8 cellular contexts compared by ENCODE assay signal in the genomic region with DNA sequence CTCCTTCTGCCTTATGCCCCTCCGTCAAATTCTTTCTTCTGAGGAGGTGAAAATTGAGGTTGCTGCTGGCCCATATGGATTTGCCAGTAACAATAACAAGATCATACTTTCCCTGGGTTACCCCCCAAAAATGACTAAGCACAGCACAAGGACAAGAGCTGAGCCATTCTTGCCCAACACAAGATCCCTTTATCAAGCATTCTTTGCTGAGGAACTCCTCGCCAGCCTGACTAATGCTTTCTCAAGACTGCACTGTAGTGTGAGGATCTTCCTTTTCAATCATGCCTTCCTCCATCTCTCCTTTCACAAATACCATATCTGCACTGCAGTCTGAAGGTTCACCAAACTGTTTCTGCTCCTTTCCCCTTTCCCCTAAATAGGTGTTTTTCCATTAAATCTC.
A peak's percentile ranks its signal among the peaks of the same experiment; 100 is the strongest.
DNase-seq lines count a peak whose midpoint lies in the region; ATAC-seq, FAIRE-seq and TF ChIP-seq lines count a peak whose summit lies in the region.
"Not testable (repeated sequence)": the region's sequence is repeated elsewhere in the genome, so short reads cannot be mapped to it uniquely, and the experiment has no call there.

No MANE protein-coding gene starts in this region.

- H3K9me1 ChIP-seq in K562 (ENCODE audit: control insufficient read depth, insufficient read depth, low read length) = not testable (repeated sequence)

- TF ChIP-seq CTCF in AG10803 (conservative IDR thresholded peaks at IDR 0.05; ENCODE audit: low read length); K562 (IDR thresholded peaks at IDR 0.05 in 2 of 3, conservative IDR thresholded peaks at IDR 0.05 in 1 of 3; ENCODE audit: insufficient read depth in 2 of 3, low read depth in 1 of 3, low read length in 3 of 3); epithelial cell of esophagus (IDR thresholded peaks at IDR 0.05; ENCODE audit: insufficient read depth, low read depth, low read length, missing control alignments); fibroblast of pulmonary artery (IDR thresholded peaks at IDR 0.05; ENCODE audit: low read length, missing control alignments); osteoblast (IDR thresholded peaks at IDR 0.05; ENCODE audit: extremely low read depth, low read depth, low read length): not testable (repeated sequence)

- in situ Hi-C loops in GM23248 (cut with MboI); K562 (cut with MboI): not testable (repeated sequence)

- POLR2A ChIA-PET in K562 (lab: Yijun Ruan, JAX) = not testable (repeated sequence)

- not testable (repeated sequence) for FAIRE-seq in K562 (lab: Jason Lieb, UNC)

- H3K27me3 ChIP-seq in GM23248 (replicated peaks; ENCODE audit: insufficient read depth); K562 (ENCODE audit: control insufficient read depth in 2 of 2, insufficient read depth in 2 of 2, low read length in 2 of 2); osteoblast (ENCODE audit: insufficient read depth, low read length): not testable (repeated sequence)

- H3K4me1 ChIP-seq in GM23248 (ENCODE audit: insufficient read depth); K562 (replicated peaks in 1 of 2; ENCODE audit: control insufficient read depth in 2 of 2, insufficient read depth in 2 of 2, low read length in 2 of 2); osteoblast (ENCODE audit: insufficient read depth, low read length): not testable (repeated sequence)

- H3K9me2 ChIP-seq in GM23248 (ENCODE audit: insufficient read depth) = not testable (repeated sequence)

- BruUV-seq in K562 (replicated peaks; lab: Mats Ljungman, UMichigan) = not testable (repeated sequence)

- TF ChIP-seq POLR2A in K562 (conservative IDR thresholded peaks at IDR 0.05) = not testable (repeated sequence)

- CTCF ChIA-PET in K562 (lab: Yijun Ruan, JAX; ENCODE audit: low intra/inter-chr PET ratio) = not testable (repeated sequence)

- not testable (repeated sequence) for H3K9ac ChIP-seq in GM23248; K562 (ENCODE audit: insufficient read depth in 1 of 2, low read depth in 2 of 2, low read length in 2 of 2)

- WGBS in GM23248 (ENCODE audit: low coverage in 1 of 2, low lambda C conversion rate in 2 of 2, missing lambda C conversion rate in 2 of 2), 2 experiments = 42 to 53% methylated on average over 2 of the region's 2 CpGs
- WGBS in K562 (ENCODE audit: insufficient coverage, low coverage, missing lambda C conversion rate) = 19% methylated on average over 2 of the region's 2 CpGs

- H3K27ac ChIP-seq in GM23248; K562 (ENCODE audit: extremely low read depth, low read depth, low read length); osteoblast (ENCODE audit: low read depth, low read length): not testable (repeated sequence)

- not testable (repeated sequence) for TF ChIP-seq EP300 in K562 (IDR thresholded peaks at IDR 0.05; ENCODE audit: low read length)

- H3K9me3 ChIP-seq in GM23248 (ENCODE audit: low read depth); K562 (replicated peaks; ENCODE audit: control insufficient read depth, insufficient read depth, low read depth, low read length); osteoblast (ENCODE audit: low read depth, low read length): not testable (repeated sequence)

- not testable (repeated sequence) for TF ChIP-seq RAD21 in K562 (CRISPR knock-in tag; conservative IDR thresholded peaks at IDR 0.05 in 1 of 2, IDR thresholded peaks at IDR 0.05 in 1 of 2)

- not testable (repeated sequence) for H2AFZ ChIP-seq in GM23248; K562 (ENCODE audit: low read depth, low read length); osteoblast (ENCODE audit: low read length)

- not testable (repeated sequence) for H3K4me2 ChIP-seq in GM23248 (ENCODE audit: unreplicated experiment); K562 (ENCODE audit: insufficient read depth, low read length); osteoblast (ENCODE audit: insufficient read depth, low read length)

- intact Hi-C loops in K562 (cut with micrococcal nuclease) = not testable (repeated sequence)

- not testable (repeated sequence) for ATAC-seq in K562

- H3K36me3 ChIP-seq in GM23248 (ENCODE audit: low read depth); K562 (ENCODE audit: control insufficient read depth, insufficient read depth, low read length); osteoblast (ENCODE audit: insufficient read depth, low read length): not testable (repeated sequence)

- peak; percentile 27 for DNase-seq in AG10803 (ENCODE audit: low read depth)
- DNase-seq in GM23248 = peak; percentile 80
- DNase-seq in LHCN-M2 (ENCODE audit: low read depth) = peak; percentile 15
- DNase-seq in NCI-H226 = peak; percentile 3
- not testable (repeated sequence) for DNase-seq in K562 (ENCODE audit: extremely low read depth in 1 of 4, low spot score in 3 of 4)
- DNase-seq in epithelial cell of esophagus (ENCODE audit: low read depth) = peak; percentile 46
- DNase-seq in fibroblast of pulmonary artery (ENCODE audit: low read depth) = peak; percentile 13
- peak; percentile 27 for DNase-seq in osteoblast (ENCODE audit: insufficient read length, low spot score, missing footprints)

- not testable (repeated sequence) for H3F3A ChIP-seq in GM23248 (ENCODE audit: insufficient read depth)

- H3K79me2 ChIP-seq in GM23248 (ENCODE audit: insufficient read depth); K562 (ENCODE audit: control insufficient read depth, insufficient read depth, low read length); osteoblast (ENCODE audit: insufficient read depth, low read length): not testable (repeated sequence)

- not testable (repeated sequence) for H3K4me3 ChIP-seq in AG10803 (ENCODE audit: low read length); GM23248; K562; epithelial cell of esophagus (ENCODE audit: low read length); fibroblast of pulmonary artery (replicated peaks; ENCODE audit: low read depth, low read length); osteoblast (ENCODE audit: insufficient read depth, low read length)

- H4K20me1 ChIP-seq in GM23248 (ENCODE audit: insufficient read depth); K562 (replicated peaks; ENCODE audit: control insufficient read depth, insufficient read depth, low read length); osteoblast (ENCODE audit: insufficient read depth, low read length): not testable (repeated sequence)

TF ChIP-seq in K562, 482 proteins besides CTCF, POLR2A, EP300 and RAD21:
- TF ChIP-seq CEBPB (tag; IDR thresholded peaks at IDR 0.05) = peak; percentile 39; the same call in 1 of the 2 replicates
